Comparison of ENCODE assay signal across 10 cellular contexts in genomic region chr3:194364652-194365434, GRCh38. TPM values are rescaled to one million over a fixed set of nuclear protein-coding genes. Genes with fewer than 3 reads are reported as not detected.
A peak's percentile ranks its signal among the peaks of the same experiment; 100 is the strongest.
DNase-seq lines count a peak whose midpoint lies in the region; FAIRE-seq and TF ChIP-seq lines count a peak whose summit lies in the region.
"Had no signal": no experiment of that assay in that cellular context is flagged by ENCODE, and none has a peak within 500 bp of the region (broad histone marks: within the 10 kb centered on the region; RNA-seq: fewer than 3 reads in every experiment).

No MANE protein-coding gene starts in this region.

- H3F3A ChIP-seq in PC-9 (ENCODE audit: insufficient read depth, low read depth) = no peaks in the 10 kb centered on the region

- H3K36me3 ChIP-seq in WERI-Rb-1 (no peaks in the 10 kb centered on the region), PC-9 (ENCODE audit: low read depth) (no peaks in the 10 kb centered on the region), small intestine (ENCODE audit: control insufficient read depth in 2 of 2, insufficient read depth in 2 of 2, low read length in 2 of 2) (no peaks in the 10 kb centered on the region)

- H3K9me2 ChIP-seq in PC-9 (ENCODE audit: insufficient read depth) = no peaks in the 10 kb centered on the region

- FAIRE-seq in small intestine (lab: Jason Lieb, UNC) = no peak
- FAIRE-seq: colon had no signal

- peak overlapping the region; percentile 43 for H3K4me3 ChIP-seq in AG10803 (ENCODE audit: low read length)
- no peak overlapping the region for H3K4me3 ChIP-seq in WERI-Rb-1 (ENCODE audit: low read depth, low read length)
- no peak overlapping the region for H3K4me3 ChIP-seq in PC-9
- no peak overlapping the region for H3K4me3 ChIP-seq in small intestine (ENCODE audit: low read depth in 1 of 2, low read length in 2 of 2)

- BruUV-seq in PC-9 (replicated peaks; lab: Mats Ljungman, UMichigan) = no TSS peak

- H3K9me3 ChIP-seq in WERI-Rb-1 (ENCODE audit: severe bottlenecking) (no peaks in the 10 kb centered on the region), PC-9 (ENCODE audit: insufficient read depth, low read depth) (no peaks in the 10 kb centered on the region), small intestine (ENCODE audit: control insufficient read depth, low read depth) (no peaks in the 10 kb centered on the region)

- no peak overlapping the region for H3K4me2 ChIP-seq in PC-9

- WGBS in small intestine, 3 donors = 59 to 70% (median 70%) methylated on average over 20 of the region's 20 CpGs

- intact Hi-C loops in PC-9 (cut with micrococcal nuclease; ENCODE audit: unreplicated experiment) = no loop called here

- CTCF ChIA-PET in PC-9 (lab: Charles Lee) = interaction anchor here (0.6 kb wide), 1 partner anchor 585 kb away, joined by 3 read pairs; no protein-coding TSS in a partner anchor

- peak; percentile 94 for DNase-seq in AG10803 (ENCODE audit: low read depth)
- DNase-seq in LHCN-M2 (ENCODE audit: low read depth) = peak; percentile 28
- peak; percentile 36 for DNase-seq in WERI-Rb-1
- DNase-seq in iPS-NIHi11 (ENCODE audit: low spot score) = peak; percentile 46
- no peak for DNase-seq in PC-9
- DNase-seq in stimulated activated CD4-positive, alpha-beta T cell treated with anti-CD3 and anti-CD28 coated beads, Interleukin-15, amount 100 ng/mL, for 24 hours = no peak
- DNase-seq in small intestine = no peak
- DNase-seq in GM10266 (ENCODE audit: extremely low spot score) = no peak
- DNase-seq: activated CD4-positive, alpha-beta T cell treated with anti-CD3 and anti-CD28 coated beads for 48 hours had no signal

- TF ChIP-seq CTCF in AG10803 (conservative IDR thresholded peaks at IDR 0.05; ENCODE audit: low read length) (no peak), WERI-Rb-1 (IDR thresholded peaks at IDR 0.05; ENCODE audit: low read depth, low read length) (no peak), PC-9 (conservative IDR thresholded peaks at IDR 0.05) (no peak), GM10266 (IDR thresholded peaks at IDR 0.05; ENCODE audit: control insufficient read depth, insufficient read depth, low read depth, missing control alignments) (no peak)

- H2AFZ ChIP-seq in PC-9 = no peak overlapping the region

- H3K27ac ChIP-seq in WERI-Rb-1 = no peak overlapping the region
- no peak overlapping the region for H3K27ac ChIP-seq in PC-9
- no peak overlapping the region for H3K27ac ChIP-seq in small intestine (ENCODE audit: low read depth in 1 of 2, low read length in 1 of 2)

- POLR2A ChIA-PET in PC-9 (lab: Charles Lee; ENCODE audit: unreplicated experiment) = no interaction called here

- no peaks in the 10 kb centered on the region for H4K20me1 ChIP-seq in PC-9 (ENCODE audit: insufficient read depth)

- no peaks in the 10 kb centered on the region for H3K79me2 ChIP-seq in PC-9 (ENCODE audit: low read depth)

- H3K27me3 ChIP-seq in WERI-Rb-1 (ENCODE audit: insufficient read depth, low read depth, severe bottlenecking) (no peaks in the 10 kb centered on the region), PC-9 (ENCODE audit: insufficient read depth, low read depth) (peaks cover 78% of the 10 kb centered on the region), small intestine (ENCODE audit: control insufficient read depth in 2 of 2, insufficient read depth in 2 of 2, low read length in 2 of 2) (peaks cover 0 to 2% of the 10 kb centered on the region in 2 donors)

- no peaks in the 10 kb centered on the region for H3K4me1 ChIP-seq in PC-9 (replicated peaks; ENCODE audit: insufficient read depth)
- no peaks in the 10 kb centered on the region for H3K4me1 ChIP-seq in small intestine (ENCODE audit: control insufficient read depth in 2 of 2, insufficient read depth in 1 of 2, low read depth in 1 of 2, low read length in 1 of 2)

RNA-seq across cellular contexts. Expression of gene LRRC15, which starts 4.7 kb away (rescaled TPM):
- 0.06 TPM in 2 replicates for total RNA-seq in LHCN-M2 (2014; rRNA removed)
- 0.04 TPM for polyA plus RNA-seq in LHCN-M2 (2012)
- total RNA-seq in PC-9 (2021) = 0.08 TPM in 1 of 2 replicates, not detected in the other
- polyA plus RNA-seq in small intestine = under 1 TPM in 1 of 3 donors, not detected in 2; 0.01 TPM

RNA-seq across cellular contexts. Expression of gene CPN2, which starts 13.7 kb away (rescaled TPM):
- total RNA-seq in LHCN-M2 (2014; rRNA removed) = not detected in 2 replicates
- polyA plus RNA-seq in LHCN-M2 (2012) = not detected
- not detected in 2 replicates for total RNA-seq in PC-9 (2021)
- not detected for polyA plus RNA-seq in small intestine

RNA-seq across cellular contexts. Expression of gene GP5, which starts 34.2 kb away (rescaled TPM):
- total RNA-seq in LHCN-M2 (2014; rRNA removed) (0.06 TPM in 2 replicates), PC-9 (2021) (not detected in 2 replicates)
- polyA plus RNA-seq in LHCN-M2 (2012) = 0.02 TPM
- polyA plus RNA-seq in small intestine = under 1 TPM in 1 of 3 donors, not detected in 2; 0.18 TPM

Comparison
In these comparisons a context has a peak if more than half of its experiments do, and no peak if none do; other contexts are left out.
1. DNase-seq: peak in AG10803 (single experiment), LHCN-M2 (single experiment), WERI-Rb-1 (single experiment) and iPS-NIHi11 (single experiment); none in PC-9 (0 of 2), stimulated activated CD4-positive, alpha-beta T cell treated with anti-CD3 and anti-CD28 coated beads, Interleukin-15, amount 100 ng/mL, for 24 hours (single experiment), small intestine (single experiment) and GM10266 (single experiment).